10 cellular contexts compared by ENCODE assay signal in the genomic region with DNA sequence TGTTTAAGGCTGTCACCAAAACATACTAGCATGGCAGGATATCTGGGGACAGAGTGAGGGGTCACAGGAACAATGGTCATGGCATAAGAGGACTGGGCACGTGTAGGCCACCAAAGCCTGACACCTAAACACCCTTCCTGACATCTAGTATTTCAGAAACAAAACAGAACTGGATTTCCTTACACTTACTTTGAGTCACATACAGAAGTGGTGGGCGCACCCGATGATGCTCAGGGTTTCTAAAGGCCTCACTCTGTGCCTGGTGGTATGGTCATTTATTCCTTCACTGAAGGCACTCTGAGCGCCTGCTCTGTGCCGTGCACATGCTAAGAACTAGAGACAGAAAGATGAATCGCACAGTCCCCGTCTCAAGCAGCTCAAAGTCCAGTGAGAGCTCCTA. TPM values are rescaled to one million over a fixed set of nuclear protein-coding genes. Genes with fewer than 3 reads are reported as not detected.
A peak's percentile ranks its signal among the peaks of the same experiment; 100 is the strongest.
DNase-seq lines count a peak whose midpoint lies in the region; ATAC-seq, FAIRE-seq and TF ChIP-seq lines count a peak whose summit lies in the region.
"Had no signal": no experiment of that assay in that cellular context is flagged by ENCODE, and none has a peak within 500 bp of the region (broad histone marks: within the 10 kb centered on the region; RNA-seq: fewer than 3 reads in every experiment).

No MANE protein-coding gene starts in this region.

- no peaks in the 10 kb centered on the region for H3K27me3 Mint-ChIP-seq in osteocyte (ENCODE audit: unreplicated experiment)

- no peak overlapping the region for H2AFZ ChIP-seq in GM12878 (ENCODE audit: control insufficient read depth, low read depth, low read length)

- peak overlapping the region; percentile 83 for H3K4me3 Mint-ChIP-seq in osteocyte (ENCODE audit: unreplicated experiment)

- H3K27ac ChIP-seq in GM12878 (ENCODE audit: control insufficient read depth, insufficient read depth) (no peak overlapping the region), upper lobe of left lung (no peak overlapping the region), left lung (no peak overlapping the region)

- H3K9ac ChIP-seq in GM12878 (ENCODE audit: control insufficient read depth, insufficient read depth, low read length) = no peak overlapping the region

- ATAC-seq in GM12878 = no peak
- no peak for ATAC-seq in upper lobe of left lung (ENCODE audit: low FRiP score in 2 of 2)
- no peak for ATAC-seq in left lung

- peak overlapping the region; percentile 76 for H3K4me2 ChIP-seq in GM12878 (ENCODE audit: control insufficient read depth, insufficient read depth)

- H3K4me1 ChIP-seq in GM12878 (ENCODE audit: control insufficient read depth, insufficient read depth, low read length) = no peaks in the 10 kb centered on the region; the same call in 1 of the 2 replicates
- peaks cover 24 to 39% (median 24%) of the 10 kb centered on the region in 4 donors for H3K4me1 ChIP-seq in upper lobe of left lung
- H3K4me1 ChIP-seq in left lung = peaks cover 7 to 58% of the 10 kb centered on the region in 2 donors

- H3K79me2 ChIP-seq in GM12878 (ENCODE audit: control insufficient read depth, insufficient read depth, low read length) = peaks cover 38% of the 10 kb centered on the region

- H4K20me1 ChIP-seq in GM12878 (ENCODE audit: control insufficient read depth, insufficient read depth) = no peaks in the 10 kb centered on the region

- TF ChIP-seq RAD21 in GM12878 (IDR thresholded peaks at IDR 0.05; ENCODE audit: insufficient read depth, low read depth, low read length) = no peak

- TF ChIP-seq POLR2A in GM12878 (IDR thresholded peaks at IDR 0.05; ENCODE audit: low read depth, low read length) (no peak), upper lobe of left lung (IDR thresholded peaks at IDR 0.05) (no peak)

- BruUV-seq in GM12878 (replicated peaks; lab: Mats Ljungman, UMichigan) = TSS peak; percentile 59

- peaks cover 40% of the 10 kb centered on the region for H3K4me1 Mint-ChIP-seq in osteocyte (ENCODE audit: unreplicated experiment)

- WGBS in GM12878 (ENCODE audit: insufficient coverage, insufficient replicate concordance, low lambda C conversion rate, missing lambda C conversion rate) = 76% methylated on average over 7 of the region's 7 CpGs
- WGBS in upper lobe of left lung, 2 donors = 81 to 90% methylated on average over 7 of the region's 7 CpGs

- H3K9me3 ChIP-seq in GM12878 (replicated peaks; ENCODE audit: control insufficient read depth, insufficient read depth, low read length) (no peaks in the 10 kb centered on the region), upper lobe of left lung (no peaks in the 10 kb centered on the region), left lung (no peaks in the 10 kb centered on the region)

- no peaks in the 10 kb centered on the region for H3K9me3 Mint-ChIP-seq in osteocyte (ENCODE audit: unreplicated experiment)

- TF ChIP-seq EP300 in GM12878 (IDR thresholded peaks at IDR 0.05; ENCODE audit: borderline replicate concordance in 1 of 2, control insufficient read depth in 1 of 2, low read depth in 2 of 2, low read length in 2 of 2) = no peak
- no peak for TF ChIP-seq EP300 in upper lobe of left lung (IDR thresholded peaks at IDR 0.05)

- H3K4me3 ChIP-seq in GM12864 (ENCODE audit: low read depth, low read length) (peak overlapping the region; percentile 69; the same call in 1 of the 2 replicates), GM12878 (peak overlapping the region; percentile 66), upper lobe of left lung (no peak overlapping the region), left lung (no peak overlapping the region)

- H3K27me3 ChIP-seq in GM12878 (replicated peaks in 1 of 2; ENCODE audit: control insufficient read depth in 2 of 2, insufficient read depth in 2 of 2, low read length in 1 of 2) (no peaks in the 10 kb centered on the region), upper lobe of left lung (no peaks in the 10 kb centered on the region), left lung (no peaks in the 10 kb centered on the region)

- intact Hi-C loops in GM12878 (cut with micrococcal nuclease; ENCODE audit: unreplicated experiment) (loop anchor here (10.0 kb wide), 1 partner anchor 518 kb away; no protein-coding TSS in a partner anchor), left lung (cut with DNase I) (loop anchor here in 1 of 2 donors (5.0 kb wide), 1 partner anchor 66 kb away; no protein-coding TSS in a partner anchor)

- CTCF ChIA-PET in GM12878 (lab: Yijun Ruan, JAX) = interaction anchor here (0.6 to 1.3 kb wide), 4 partner anchors 14 to 753 kb away, joined by 3 to 5 read pairs (median 3); no protein-coding TSS in a partner anchor

- H3K36me3 Mint-ChIP-seq in osteocyte (ENCODE audit: unreplicated experiment) = peaks cover 6% of the 10 kb centered on the region

- RAD21 ChIA-PET in GM12878 (lab: Charles Lee; ENCODE audit: unreplicated experiment) = interaction anchor here (0.6 to 1.2 kb wide), 2 partner anchors 29 to 107 kb away, joined by 3 to 4 read pairs; no protein-coding TSS in a partner anchor

- TF ChIP-seq CTCF in GM12864 (IDR thresholded peaks at IDR 0.05; ENCODE audit: low read depth, low read length, missing control alignments) = no peak
- TF ChIP-seq CTCF in GM12878 (IDR thresholded peaks at IDR 0.05 in 2 of 3, conservative IDR thresholded peaks at IDR 0.05 in 1 of 3; ENCODE audit: control insufficient read depth in 2 of 3, extremely low read depth in 1 of 3, insufficient read depth in 1 of 3, low read depth in 3 of 3, low read length in 3 of 3) = no peak
- TF ChIP-seq CTCF in osteocyte (IDR thresholded peaks at IDR 0.05) = no peak
- TF ChIP-seq CTCF in upper lobe of left lung (IDR thresholded peaks at IDR 0.05) = no peak
- TF ChIP-seq CTCF in left lung (IDR thresholded peaks at IDR 0.05) = no peak

- H3K36me3 ChIP-seq in GM12878 (ENCODE audit: control insufficient read depth in 2 of 2, insufficient read depth in 2 of 2, low read length in 1 of 2) = no peaks in the 10 kb centered on the region
- H3K36me3 ChIP-seq in upper lobe of left lung = peaks cover 0 to 4% (median 0%) of the 10 kb centered on the region in 4 donors
- no peaks in the 10 kb centered on the region for H3K36me3 ChIP-seq in left lung

- no peak for FAIRE-seq in GM12878 (lab: Jason Lieb, UNC)
- FAIRE-seq: bronchial epithelial cell, GM18507 had no signal

- POLR2A ChIA-PET in GM12878 (lab: Charles Lee) = interaction anchor here (3.2 kb wide), 1 partner anchor 69 kb away, joined by 33 read pairs; a partner anchor contains a TSS

- in situ Hi-C loops in GM12878 (cut with MboI) = no loop called here

- SMC1A ChIA-PET in GM12878 (lab: Charles Lee; ENCODE audit: uncharacterized antibody, unreplicated experiment) = interaction anchor here (1.4 to 3.0 kb wide), 4 partner anchors 36 to 72 kb away, joined by 3 to 25 read pairs (median 5); a partner anchor contains a TSS

- H3K27ac Mint-ChIP-seq in osteocyte (ENCODE audit: unreplicated experiment) = peak overlapping the region; percentile 80

- no peak for DNase-seq in GM12864 (ENCODE audit: low read depth)
- peak; percentile 19 for DNase-seq in NCI-H460 (ENCODE audit: extremely low read depth, low read depth)
- DNase-seq in GM12878 (ENCODE audit: low read depth, low spot score) = no peak
- peak; percentile 38 for DNase-seq in osteocyte (ENCODE audit: extremely low spot score, unreplicated experiment)
- no peak for DNase-seq in NCI-H2081 treated with DMSO at 0.1 percent for 48 hours (lab: John Stamatoyannopoulos, UW)
- no peak for DNase-seq in upper lobe of left lung
- no peak for DNase-seq in left lung
- DNase-seq: KG1 had no signal

RNA-seq across cellular contexts. Expression of a gene that starts 2.0 kb away (rescaled TPM):
- total RNA-seq in NCI-H460 (2014; rRNA removed; shearing (Covaris generic)) = 95.8 and 97.5 TPM in 2 replicates
- polyA plus RNA-seq in NCI-H460 (2014; cell fraction: nucleus; rRNA removed) = 87.4 and 104 TPM in 2 replicates
- 10.3 and 10.5 TPM in 2 replicates for total RNA-seq in GM12878 (2013; cell fraction: nucleolus; rRNA removed)
- total RNA-seq in GM12878 (2014; rRNA removed) (27.6 and 31.8 TPM in 2 replicates), GM12878 (2014; rRNA removed; fragmentation: Illumina TruSeq; extraction: Trizol) (25.4 and 26.1 TPM in 2 replicates), GM12878 (2021) (30.5 and 33.1 TPM in 2 replicates), osteocyte (20.1 and 20.2 TPM in 2 replicates), upper lobe of left lung (10 to 100 TPM; 11.1 to 21.3 (median 17.7) TPM), left lung (10 to 100 TPM; 16.4 to 25.6 TPM)
- polyA plus RNA-seq in GM12878 (2011; ENCODE audit: low read depth) = 7.7 TPM
- polyA plus RNA-seq in GM12878 (2011; rRNA removed) (16.7 and 23.0 TPM in 2 replicates), GM12878 (2014; fragmentation: Illumina TruSeq; extraction: Trizol) (21.8 and 27.5 TPM in 2 replicates), GM12878 (2014; fragmentation: Nextera tagmentation; extraction: Ambion mirVana) (10 to 100 TPM; 11.7 to 11.8 TPM), GM12878 (2014; rRNA removed) (16.1 and 16.7 TPM in 2 replicates), GM12878 (2016; fragmentation: Nextera tagmentation; extraction: Ambion mirVana) (10 to 100 TPM in 1 of 2 experiments, 1 to 10 TPM in 1; 8.0 to 16.6 TPM)
- polyA plus RNA-seq in GM12878 (2011; cell fraction: cytosol; rRNA removed) = 10.4 TPM in 2 replicates
- polyA plus RNA-seq in GM12878 (2011; cell fraction: nucleus; rRNA removed) = 19.6 and 29.7 TPM in 2 replicates
- polyA plus RNA-seq in GM12878 (2012) = 11.2 and 13.2 TPM in 2 replicates
- 16.8 and 19.0 TPM in 2 replicates for polyA minus RNA-seq in GM12878 (2011; rRNA and poly(A)+ RNA removed)
- polyA minus RNA-seq in GM12878 (2011; cell fraction: cytosol; rRNA and poly(A)+ RNA removed) = 11.4 and 11.9 TPM in 2 replicates
- polyA minus RNA-seq in GM12878 (2011; cell fraction: nucleus; rRNA and poly(A)+ RNA removed) = 9.3 TPM in 2 replicates

RNA-seq across cellular contexts. Expression of a gene that starts 48.4 kb away (rescaled TPM):
- total RNA-seq in NCI-H460 (2014; rRNA removed; shearing (Covaris generic)) = 58.8 and 60.0 TPM in 2 replicates
- polyA plus RNA-seq in NCI-H460 (2014; cell fraction: nucleus; rRNA removed) = 36.4 and 59.8 TPM in 2 replicates
- total RNA-seq in GM12878 (2013; cell fraction: nucleolus; rRNA removed) = 56.9 and 60.2 TPM in 2 replicates
- total RNA-seq in GM12878 (2014; rRNA removed) (32.1 and 33.4 TPM in 2 replicates), GM12878 (2014; rRNA removed; fragmentation: Illumina TruSeq; extraction: Trizol) (33.1 and 36.4 TPM in 2 replicates), GM12878 (2021) (45.4 and 46.0 TPM in 2 replicates), osteocyte (40.4 and 41.1 TPM in 2 replicates), upper lobe of left lung (10 to 100 TPM in 5 of 6 donors, 1 to 10 TPM in 1; 6.2 to 71.2 (median 28.3) TPM), left lung (10 to 100 TPM; 30.2 to 30.9 TPM)
- 8.3 TPM for polyA plus RNA-seq in GM12878 (2011; ENCODE audit: low read depth)
- polyA plus RNA-seq in GM12878 (2011; rRNA removed) (24.2 and 26.9 TPM in 2 replicates), GM12878 (2014; fragmentation: Illumina TruSeq; extraction: Trizol) (24.1 and 35.4 TPM in 2 replicates), GM12878 (2014; fragmentation: Nextera tagmentation; extraction: Ambion mirVana) (10 to 100 TPM; 10.9 to 24.3 TPM), GM12878 (2014; rRNA removed) (26.7 and 31.6 TPM in 2 replicates), GM12878 (2016; fragmentation: Nextera tagmentation; extraction: Ambion mirVana) (10 to 100 TPM; 26.9 to 34.5 TPM)
- 12.1 and 15.0 TPM in 2 replicates for polyA plus RNA-seq in GM12878 (2011; cell fraction: cytosol; rRNA removed)
- 28.2 and 37.9 TPM in 2 replicates for polyA plus RNA-seq in GM12878 (2011; cell fraction: nucleus; rRNA removed)
- 12.0 and 16.2 TPM in 2 replicates for polyA plus RNA-seq in GM12878 (2012)
- 29.1 and 41.2 TPM in 2 replicates for polyA minus RNA-seq in GM12878 (2011; rRNA and poly(A)+ RNA removed)
- 13.3 and 15.5 TPM in 2 replicates for polyA minus RNA-seq in GM12878 (2011; cell fraction: cytosol; rRNA and poly(A)+ RNA removed)
- 19.6 and 22.8 TPM in 2 replicates for polyA minus RNA-seq in GM12878 (2011; cell fraction: nucleus; rRNA and poly(A)+ RNA removed)

Comparison
In these comparisons a context has a peak if more than half of its experiments do, and no peak if none do; other contexts are left out.
1. DNase-seq: peak in NCI-H460 (single experiment) and osteocyte (single experiment); none in GM12864 (single experiment), GM12878 (single experiment), NCI-H2081 treated with DMSO at 0.1 percent for 48 hours (single experiment), upper lobe of left lung (0 of 2) and left lung (0 of 2).
2. H3K4me3 ChIP-seq: peak in GM12864 (single experiment) and GM12878 (single experiment); none in upper lobe of left lung (0 of 4) and left lung (0 of 2).